Comparison of ENCODE assay signal across 33 cellular contexts in genomic region chr20:23068283-23068682, GRCh38. TPM values are rescaled to one million over a fixed set of nuclear protein-coding genes. Genes with fewer than 3 reads are reported as not detected.
"Had no signal": no experiment of that assay in that cellular context is flagged by ENCODE, and none has a peak within 500 bp of the region (broad histone marks: within the 10 kb centered on the region; RNA-seq: fewer than 3 reads in every experiment).

No MANE protein-coding gene starts in this region.

- H3K36me3 ChIP-seq: esophagus squamous epithelium, gastrocnemius medialis, heart right ventricle, left lung, lower lobe of right lung had no signal

- DNase-seq: cortex of kidney; effector CD8-positive, alpha-beta T cell; effector memory CD8-positive, alpha-beta T cell; endodermal cell; erythroblast; esophagus squamous epithelium; foreskin fibroblast; foreskin melanocyte; gastrocnemius medialis; glutamatergic neuron; head of caudate nucleus; heart right ventricle; hippocampal formation; left cardiac atrium; left lung; left ventricle myocardium superior; lower lobe of right lung; mesenchymal stem cell; midbrain; naive thymus-derived CD4-positive, alpha-beta T cell; natural killer cell had no signal

- ATAC-seq: effector memory CD8-positive, alpha-beta T cell; esophagus mucosa; gastrocnemius medialis; heart right ventricle; left cardiac atrium; left lung; left ventricle myocardium superior; lower lobe of right lung; naive thymus-derived CD4-positive, alpha-beta T cell; natural killer cell had no signal

- H3K4me3 ChIP-seq: esophagus squamous epithelium, gastrocnemius medialis, heart right ventricle, left lung, lower lobe of right lung had no signal

- FAIRE-seq: endometrium, islet of Langerhans, keratinocyte had no signal

- H3K4me1 ChIP-seq: left lung, lower lobe of right lung had no signal

- H3K27ac ChIP-seq: epithelial cell of prostate, esophagus squamous epithelium, gastrocnemius medialis, heart right ventricle, left lung, lower lobe of right lung had no signal

- H3K9me3 ChIP-seq: esophagus squamous epithelium, gastrocnemius medialis, heart right ventricle, left lung, lower lobe of right lung had no signal

- H3K27me3 ChIP-seq: gastrocnemius medialis, heart right ventricle, left lung had no signal

RNA-seq across cellular contexts. Expression of gene CD93, which starts 17.8 kb away (rescaled TPM):
- polyA plus RNA-seq: keratinocyte had no signal

RNA-seq across cellular contexts. Expression of gene THBD, which starts 18.8 kb away (rescaled TPM):
- polyA plus RNA-seq: naive thymus-derived CD4-positive, alpha-beta T cell had no signal

RNA-seq across cellular contexts. Expression of gene SSTR4, which starts 33.2 kb away (rescaled TPM):
- total RNA-seq: dermis microvascular lymphatic vessel endothelial cell; esophagus mucosa; esophagus squamous epithelium; gastrocnemius medialis; glomerular endothelial cell; heart right ventricle; kidney epithelial cell; left cardiac atrium; left lung; left ventricle myocardium superior; lower leg skin; lung microvascular endothelial cell; mononuclear cell; mucosa of gallbladder; naive thymus-derived CD4-positive, alpha-beta T cell; natural killer cell had no signal
- polyA plus RNA-seq: heart right ventricle; keratinocyte; naive thymus-derived CD4-positive, alpha-beta T cell had no signal
